Comparison of ENCODE assay signal across 1 cellular context in the genomic region with DNA sequence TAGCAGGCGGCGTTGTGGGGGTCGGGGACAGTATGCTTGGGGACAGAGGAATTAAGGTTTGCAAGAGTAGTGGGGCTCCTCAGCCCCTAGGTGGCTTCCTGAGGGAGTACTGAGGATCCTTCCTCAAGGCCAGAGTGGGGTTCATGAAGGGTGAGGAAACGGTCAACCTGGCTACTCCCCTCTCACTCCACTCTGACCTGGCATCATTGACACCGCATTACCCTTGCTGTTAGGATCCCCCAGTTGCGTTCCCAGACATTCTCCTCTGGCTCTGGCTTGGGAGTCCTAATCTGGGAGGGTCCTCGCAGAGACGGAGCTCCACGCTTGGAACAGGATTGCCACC.
A peak's percentile ranks its signal among the peaks of the same experiment; 100 is the strongest.
TF ChIP-seq lines count a peak whose summit lies in the region.

No MANE protein-coding gene starts in this region.

TF ChIP-seq in K562, 482 proteins besides CTCF, POLR2A, EP300 and RAD21 (continued from another document and continues in another):
- TF ChIP-seq THAP7 (CRISPR knock-in tag; IDR thresholded peaks at IDR 0.05) = no peak
- TF ChIP-seq STAT5A (IDR thresholded peaks at IDR 0.05; ENCODE audit: borderline replicate concordance, low read length) = no peak
- TF ChIP-seq ZBTB40 (IDR thresholded peaks at IDR 0.05) = 0 out of 2 replicates have a peak, but pooled peaks have one; percentile 3
- no peak for TF ChIP-seq ZBTB40 (CRISPR knock-in tag; IDR thresholded peaks at IDR 0.05)
- TF ChIP-seq RUNX1 (IDR thresholded peaks at IDR 0.05; ENCODE audit: low read depth) = no peak
- no peak for TF ChIP-seq ZNF408 (CRISPR knock-in tag; IDR thresholded peaks at IDR 0.05; ENCODE audit: low read depth)
- no peak for TF ChIP-seq TAF7 (tag; IDR thresholded peaks at IDR 0.05)
- no peak for TF ChIP-seq GTF2F1 (IDR thresholded peaks at IDR 0.05; ENCODE audit: low read depth, low read length)
- TF ChIP-seq ZNF175 (CRISPR knock-in tag; IDR thresholded peaks at IDR 0.05; ENCODE audit: low read depth) = no peak
- no peak for TF ChIP-seq ZKSCAN8 (CRISPR knock-in tag; IDR thresholded peaks at IDR 0.05)
- no peak for TF ChIP-seq NEUROD1 (IDR thresholded peaks at IDR 0.05; ENCODE audit: borderline replicate concordance, low read depth, low read length, partially characterized antibody)
- TF ChIP-seq MED1 (CRISPR knock-in tag; IDR thresholded peaks at IDR 0.05; ENCODE audit: borderline replicate concordance) = no peak
- no peak for TF ChIP-seq KDM5B (IDR thresholded peaks at IDR 0.05; ENCODE audit: insufficient replicate concordance, low read depth, low read length)
- TF ChIP-seq, protein P1, sequence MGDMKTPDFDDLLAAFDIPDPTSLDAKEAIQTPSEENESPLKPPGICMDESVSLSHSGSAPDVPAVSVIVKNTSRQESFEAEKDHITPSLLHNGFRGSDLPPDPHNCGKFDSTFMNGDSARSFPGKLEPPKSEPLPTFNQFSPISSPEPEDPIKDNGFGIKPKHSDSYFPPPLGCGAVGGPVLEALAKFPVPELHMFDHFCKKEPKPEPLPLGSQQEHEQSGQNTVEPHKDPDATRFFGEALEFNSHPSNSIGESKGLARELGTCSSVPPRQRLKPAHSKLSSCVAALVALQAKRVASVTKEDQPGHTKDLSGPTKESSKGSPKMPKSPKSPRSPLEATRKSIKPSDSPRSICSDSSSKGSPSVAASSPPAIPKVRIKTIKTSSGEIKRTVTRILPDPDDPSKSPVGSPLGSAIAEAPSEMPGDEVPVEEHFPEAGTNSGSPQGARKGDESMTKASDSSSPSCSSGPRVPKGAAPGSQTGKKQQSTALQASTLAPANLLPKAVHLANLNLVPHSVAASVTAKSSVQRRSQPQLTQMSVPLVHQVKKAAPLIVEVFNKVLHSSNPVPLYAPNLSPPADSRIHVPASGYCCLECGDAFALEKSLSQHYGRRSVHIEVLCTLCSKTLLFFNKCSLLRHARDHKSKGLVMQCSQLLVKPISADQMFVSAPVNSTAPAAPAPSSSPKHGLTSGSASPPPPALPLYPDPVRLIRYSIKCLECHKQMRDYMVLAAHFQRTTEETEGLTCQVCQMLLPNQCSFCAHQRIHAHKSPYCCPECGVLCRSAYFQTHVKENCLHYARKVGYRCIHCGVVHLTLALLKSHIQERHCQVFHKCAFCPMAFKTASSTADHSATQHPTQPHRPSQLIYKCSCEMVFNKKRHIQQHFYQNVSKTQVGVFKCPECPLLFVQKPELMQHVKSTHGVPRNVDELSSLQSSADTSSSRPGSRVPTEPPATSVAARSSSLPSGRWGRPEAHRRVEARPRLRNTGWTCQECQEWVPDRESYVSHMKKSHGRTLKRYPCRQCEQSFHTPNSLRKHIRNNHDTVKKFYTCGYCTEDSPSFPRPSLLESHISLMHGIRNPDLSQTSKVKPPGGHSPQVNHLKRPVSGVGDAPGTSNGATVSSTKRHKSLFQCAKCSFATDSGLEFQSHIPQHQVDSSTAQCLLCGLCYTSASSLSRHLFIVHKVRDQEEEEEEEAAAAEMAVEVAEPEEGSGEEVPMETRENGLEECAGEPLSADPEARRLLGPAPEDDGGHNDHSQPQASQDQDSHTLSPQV (IDR thresholded peaks at IDR 0.05) = no peak
- peak; percentile 47; the same call in 1 of the 2 replicates for TF ChIP-seq ZNF263 (CRISPR knock-in tag; IDR thresholded peaks at IDR 0.05; ENCODE audit: borderline replicate concordance)
- no peak for TF ChIP-seq SRSF1 (IDR thresholded peaks at IDR 0.05; ENCODE audit: low read depth, low read length)
- TF ChIP-seq, protein P2, sequence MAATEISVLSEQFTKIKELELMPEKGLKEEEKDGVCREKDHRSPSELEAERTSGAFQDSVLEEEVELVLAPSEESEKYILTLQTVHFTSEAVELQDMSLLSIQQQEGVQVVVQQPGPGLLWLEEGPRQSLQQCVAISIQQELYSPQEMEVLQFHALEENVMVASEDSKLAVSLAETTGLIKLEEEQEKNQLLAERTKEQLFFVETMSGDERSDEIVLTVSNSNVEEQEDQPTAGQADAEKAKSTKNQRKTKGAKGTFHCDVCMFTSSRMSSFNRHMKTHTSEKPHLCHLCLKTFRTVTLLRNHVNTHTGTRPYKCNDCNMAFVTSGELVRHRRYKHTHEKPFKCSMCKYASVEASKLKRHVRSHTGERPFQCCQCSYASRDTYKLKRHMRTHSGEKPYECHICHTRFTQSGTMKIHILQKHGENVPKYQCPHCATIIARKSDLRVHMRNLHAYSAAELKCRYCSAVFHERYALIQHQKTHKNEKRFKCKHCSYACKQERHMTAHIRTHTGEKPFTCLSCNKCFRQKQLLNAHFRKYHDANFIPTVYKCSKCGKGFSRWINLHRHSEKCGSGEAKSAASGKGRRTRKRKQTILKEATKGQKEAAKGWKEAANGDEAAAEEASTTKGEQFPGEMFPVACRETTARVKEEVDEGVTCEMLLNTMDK (IDR thresholded peaks at IDR 0.05; ENCODE audit: borderline replicate concordance, insufficient read depth, low read depth, low read length, poor library complexity, severe bottlenecking) = peak; percentile 4
- no peak for TF ChIP-seq HNRNPL (IDR thresholded peaks at IDR 0.05; ENCODE audit: low read depth, low read length)
- no peak for TF ChIP-seq ZNF57 (CRISPR knock-in tag; IDR thresholded peaks at IDR 0.05)
- TF ChIP-seq MLX (CRISPR knock-in tag; conservative IDR thresholded peaks at IDR 0.05) = no peak
- TF ChIP-seq MAZ (CRISPR knock-in tag; conservative IDR thresholded peaks at IDR 0.05 in 1 of 2, IDR thresholded peaks at IDR 0.05 in 1 of 2) = no peak
- TF ChIP-seq SAP30 (IDR thresholded peaks at IDR 0.05; ENCODE audit: borderline replicate concordance, insufficient read depth, low read depth, low read length, poor library complexity, severe bottlenecking) = no peak
- no peak for TF ChIP-seq OTX1 (CRISPR knock-in tag; IDR thresholded peaks at IDR 0.05)
- no peak for TF ChIP-seq CBFB (CRISPR knock-in tag; IDR thresholded peaks at IDR 0.05)
- TF ChIP-seq, protein P3, sequence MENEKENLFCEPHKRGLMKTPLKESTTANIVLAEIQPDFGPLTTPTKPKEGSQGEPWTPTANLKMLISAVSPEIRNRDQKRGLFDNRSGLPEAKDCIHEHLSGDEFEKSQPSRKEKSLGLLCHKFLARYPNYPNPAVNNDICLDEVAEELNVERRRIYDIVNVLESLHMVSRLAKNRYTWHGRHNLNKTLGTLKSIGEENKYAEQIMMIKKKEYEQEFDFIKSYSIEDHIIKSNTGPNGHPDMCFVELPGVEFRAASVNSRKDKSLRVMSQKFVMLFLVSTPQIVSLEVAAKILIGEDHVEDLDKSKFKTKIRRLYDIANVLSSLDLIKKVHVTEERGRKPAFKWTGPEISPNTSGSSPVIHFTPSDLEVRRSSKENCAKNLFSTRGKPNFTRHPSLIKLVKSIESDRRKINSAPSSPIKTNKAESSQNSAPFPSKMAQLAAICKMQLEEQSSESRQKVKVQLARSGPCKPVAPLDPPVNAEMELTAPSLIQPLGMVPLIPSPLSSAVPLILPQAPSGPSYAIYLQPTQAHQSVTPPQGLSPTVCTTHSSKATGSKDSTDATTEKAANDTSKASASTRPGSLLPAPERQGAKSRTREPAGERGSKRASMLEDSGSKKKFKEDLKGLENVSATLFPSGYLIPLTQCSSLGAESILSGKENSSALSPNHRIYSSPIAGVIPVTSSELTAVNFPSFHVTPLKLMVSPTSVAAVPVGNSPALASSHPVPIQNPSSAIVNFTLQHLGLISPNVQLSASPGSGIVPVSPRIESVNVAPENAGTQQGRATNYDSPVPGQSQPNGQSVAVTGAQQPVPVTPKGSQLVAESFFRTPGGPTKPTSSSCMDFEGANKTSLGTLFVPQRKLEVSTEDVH (IDR thresholded peaks at IDR 0.05; ENCODE audit: low read depth, partially characterized antibody) = no peak
- no peak for TF ChIP-seq PML (IDR thresholded peaks at IDR 0.05; ENCODE audit: low read length)
- TF ChIP-seq, protein P4, sequence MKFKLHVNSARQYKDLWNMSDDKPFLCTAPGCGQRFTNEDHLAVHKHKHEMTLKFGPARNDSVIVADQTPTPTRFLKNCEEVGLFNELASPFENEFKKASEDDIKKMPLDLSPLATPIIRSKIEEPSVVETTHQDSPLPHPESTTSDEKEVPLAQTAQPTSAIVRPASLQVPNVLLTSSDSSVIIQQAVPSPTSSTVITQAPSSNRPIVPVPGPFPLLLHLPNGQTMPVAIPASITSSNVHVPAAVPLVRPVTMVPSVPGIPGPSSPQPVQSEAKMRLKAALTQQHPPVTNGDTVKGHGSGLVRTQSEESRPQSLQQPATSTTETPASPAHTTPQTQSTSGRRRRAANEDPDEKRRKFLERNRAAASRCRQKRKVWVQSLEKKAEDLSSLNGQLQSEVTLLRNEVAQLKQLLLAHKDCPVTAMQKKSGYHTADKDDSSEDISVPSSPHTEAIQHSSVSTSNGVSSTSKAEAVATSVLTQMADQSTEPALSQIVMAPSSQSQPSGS (CRISPR knock-in tag; IDR thresholded peaks at IDR 0.05) = no peak
- no peak for TF ChIP-seq SMAD4 (CRISPR knock-in tag; conservative IDR thresholded peaks at IDR 0.05)
- no peak for TF ChIP-seq ESRRB (CRISPR knock-in tag; IDR thresholded peaks at IDR 0.05; ENCODE audit: borderline replicate concordance)
- no peak for TF ChIP-seq KDM2B (CRISPR knock-in tag; IDR thresholded peaks at IDR 0.05)
- TF ChIP-seq, protein P5, sequence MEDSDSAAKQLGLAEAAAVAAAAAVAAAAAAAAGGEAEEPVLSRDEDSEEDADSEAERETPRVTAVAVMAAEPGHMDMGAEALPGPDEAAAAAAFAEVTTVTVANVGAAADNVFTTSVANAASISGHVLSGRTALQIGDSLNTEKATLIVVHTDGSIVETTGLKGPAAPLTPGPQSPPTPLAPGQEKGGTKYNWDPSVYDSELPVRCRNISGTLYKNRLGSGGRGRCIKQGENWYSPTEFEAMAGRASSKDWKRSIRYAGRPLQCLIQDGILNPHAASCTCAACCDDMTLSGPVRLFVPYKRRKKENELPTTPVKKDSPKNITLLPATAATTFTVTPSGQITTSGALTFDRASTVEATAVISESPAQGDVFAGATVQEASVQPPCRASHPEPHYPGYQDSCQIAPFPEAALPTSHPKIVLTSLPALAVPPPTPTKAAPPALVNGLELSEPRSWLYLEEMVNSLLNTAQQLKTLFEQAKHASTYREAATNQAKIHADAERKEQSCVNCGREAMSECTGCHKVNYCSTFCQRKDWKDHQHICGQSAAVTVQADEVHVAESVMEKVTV (CRISPR knock-in tag; IDR thresholded peaks at IDR 0.05) = no peak
- TF ChIP-seq ZNF184 (CRISPR knock-in tag; IDR thresholded peaks at IDR 0.05) = no peak
- TF ChIP-seq FOXK2 (conservative IDR thresholded peaks at IDR 0.05 in 1 of 2, IDR thresholded peaks at IDR 0.05 in 1 of 2; ENCODE audit: low read depth in 2 of 2) = no peak
- no peak for TF ChIP-seq IRF2 (CRISPR knock-in tag; IDR thresholded peaks at IDR 0.05)
